In genomic region chr2:216355738-216356137, GRCh38 we compare ENCODE assay signal across 27 cellular contexts. TPM values are rescaled to one million over a fixed set of nuclear protein-coding genes. Genes with fewer than 3 reads are reported as not detected.
"Had no signal": no experiment of that assay in that cellular context is flagged by ENCODE, and none has a peak within 500 bp of the region (broad histone marks: within the 10 kb centered on the region; RNA-seq: fewer than 3 reads in every experiment).

No MANE protein-coding gene starts in this region.

- H3K4me1 ChIP-seq: gastroesophageal sphincter, lower lobe of right lung, parathyroid adenoma, right lobe of liver, tibial nerve, upper lobe of left lung had no signal

- H3K9me3 ChIP-seq: heart right ventricle, lower lobe of right lung, right lobe of liver, thoracic aorta, tibial nerve, upper lobe of left lung had no signal

- DNase-seq: dorsolateral prefrontal cortex; effector CD8-positive, alpha-beta T cell; endodermal cell; foreskin keratinocyte; heart right ventricle; hippocampal formation; immature natural killer cell; kidney glomerular epithelial cell; left colon; left ventricle myocardium superior; lower lobe of right lung; natural killer cell; right lobe of liver; small intestine; stimulated activated CD4-positive, alpha-beta T cell treated with anti-CD3 and anti-CD28 coated beads, Interleukin-15, amount 100 ng/mL, for 24 hours; stimulated activated CD4-positive, alpha-beta T cell treated with anti-CD3 and anti-CD28 coated beads, Interleukin-2, amount 100 ng/mL, for 48 hours; stimulated activated naive B cell treated with anti-CD40 and anti-IgM and Interleukin-4, amounts not matched to agents 10 μg/mL and 1 μg/mL and 100 μg/mL, for 72 hours; upper lobe of left lung had no signal

- H3K9me3 Mint-ChIP-seq: endodermal cell; immature natural killer cell; natural killer cell; stimulated activated naive CD8-positive, alpha-beta T cell treated with anti-CD3 and anti-CD28 coated beads, Interleukin-15, Interleukin-2, amounts not matched to agents 100 ng/mL and 50 ng/mL, for 24 hours had no signal

- H3K4me1 Mint-ChIP-seq: stimulated activated naive B cell treated with anti-CD40 and anti-IgM and Interleukin-4, amounts not matched to agents 10 μg/mL and 1 μg/mL and 100 μg/mL, for 72 hours had no signal

- H3K27me3 ChIP-seq: foreskin keratinocyte, right lobe of liver, upper lobe of left lung had no signal

- ATAC-seq: esophagus mucosa; foreskin keratinocyte; gastroesophageal sphincter; heart right ventricle; left colon; left ventricle myocardium superior; lower lobe of right lung; natural killer cell; right lobe of liver; stimulated activated naive B cell treated with anti-CD40 and anti-IgM and Interleukin-4, amounts not matched to agents 10 μg/mL and 1 μg/mL and 100 μg/mL, for 72 hours had no signal

- H3K27me3 Mint-ChIP-seq: stimulated activated naive CD8-positive, alpha-beta T cell treated with anti-CD3 and anti-CD28 coated beads, Interleukin-15, Interleukin-2, amounts not matched to agents 100 ng/mL and 50 ng/mL, for 24 hours had no signal

- H3K36me3 ChIP-seq: gastroesophageal sphincter, heart right ventricle, lower lobe of right lung, right lobe of liver, thoracic aorta, tibial nerve, upper lobe of left lung had no signal

- H2AFZ ChIP-seq: parathyroid adenoma had no signal

- H3K27ac Mint-ChIP-seq: endodermal cell; progenitor cell of endocrine pancreas; stimulated activated naive B cell treated with anti-CD40 and anti-IgM and Interleukin-4, amounts not matched to agents 10 μg/mL and 1 μg/mL and 100 μg/mL, for 72 hours; stimulated activated naive CD8-positive, alpha-beta T cell treated with anti-CD3 and anti-CD28 coated beads, Interleukin-15, Interleukin-2, amounts not matched to agents 100 ng/mL and 50 ng/mL, for 24 hours had no signal

- H3K27ac ChIP-seq: dorsolateral prefrontal cortex, epithelial cell of prostate, foreskin keratinocyte, gastroesophageal sphincter, heart right ventricle, lower lobe of right lung, parathyroid adenoma, right lobe of liver, thoracic aorta, tibial nerve, upper lobe of left lung had no signal

- H3K9ac ChIP-seq: parathyroid adenoma had no signal

- H3K36me3 Mint-ChIP-seq: natural killer cell; stimulated activated naive B cell treated with anti-CD40 and anti-IgM and Interleukin-4, amounts not matched to agents 10 μg/mL and 1 μg/mL and 100 μg/mL, for 72 hours had no signal

- H3K4me3 Mint-ChIP-seq: endodermal cell; natural killer cell; stimulated activated naive B cell treated with anti-CD40 and anti-IgM and Interleukin-4, amounts not matched to agents 10 μg/mL and 1 μg/mL and 100 μg/mL, for 72 hours; stimulated activated naive CD8-positive, alpha-beta T cell treated with anti-CD3 and anti-CD28 coated beads, Interleukin-15, Interleukin-2, amounts not matched to agents 100 ng/mL and 50 ng/mL, for 24 hours had no signal

- H3K4me3 ChIP-seq: dorsolateral prefrontal cortex, gastroesophageal sphincter, heart right ventricle, lower lobe of right lung, right lobe of liver, thoracic aorta, tibial nerve, upper lobe of left lung had no signal

RNA-seq across cellular contexts. Expression of gene MARCHF4, which starts 16.5 kb away (rescaled TPM):
- total RNA-seq: esophagus mucosa, gastroesophageal sphincter, left ventricle myocardium superior, mesenteric fat pad, natural killer cell, right lobe of liver, tibial nerve had no signal
